In the genomic region with DNA sequence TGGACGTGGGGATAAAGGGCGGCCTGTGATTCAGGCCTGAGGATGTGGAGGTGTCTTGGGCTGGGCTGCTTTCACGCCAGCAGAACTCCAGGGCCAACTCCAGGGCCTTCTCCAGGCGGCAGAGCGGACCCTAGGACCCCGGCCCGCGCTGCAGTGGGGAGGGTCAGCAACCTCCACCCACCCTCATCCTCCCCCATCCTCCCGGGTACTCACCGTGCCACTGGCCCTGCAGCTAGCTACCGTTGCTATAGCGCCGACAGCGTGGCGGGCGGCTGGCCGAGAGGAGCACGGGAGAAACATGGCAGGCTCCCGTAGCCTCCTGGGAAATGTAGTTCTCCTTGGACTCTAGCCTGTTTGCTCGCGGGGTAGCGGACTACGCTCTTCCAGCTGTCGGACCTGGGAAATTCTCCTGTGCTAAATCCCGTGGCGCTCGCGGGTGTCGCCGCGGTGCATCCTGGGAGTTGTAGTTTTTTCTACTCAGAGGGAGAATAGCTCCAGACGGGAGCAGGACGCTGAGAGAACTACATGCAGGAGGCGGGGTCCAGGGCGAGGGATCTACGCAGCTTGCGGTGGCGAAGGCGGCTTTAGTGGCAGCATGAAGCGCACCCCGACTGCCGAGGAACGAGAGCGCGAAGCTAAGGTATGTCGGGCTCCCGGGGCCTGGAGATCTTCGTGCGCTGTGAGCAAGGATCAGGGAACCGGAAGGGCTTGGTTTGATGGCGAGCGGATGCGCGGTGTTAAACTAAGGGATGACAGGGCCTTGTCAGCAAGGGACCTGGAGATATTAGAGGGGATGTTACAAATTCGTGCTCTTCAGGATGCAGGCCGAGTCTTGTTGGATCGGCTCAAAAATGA, we compare ENCODE assay signal across 1 cellular context.
TF ChIP-seq lines count a peak whose summit lies in the region.

FTO (plus strand) TSS at position 567 of the 855 bp plus-strand sequence.
RPGRIP1L (minus strand) TSS at position 270 of the 855 bp plus-strand sequence. CDS start 3,136 bp downstream, outside the sequence.

TF ChIP-seq in A549, 52 proteins besides CTCF, POLR2A, EP300 and RAD21 (continued from another document):
- TF ChIP-seq ZFP36 (IDR thresholded peaks at IDR 0.05; ENCODE audit: borderline replicate concordance, partially characterized antibody) (no peak), CBX8 (IDR thresholded peaks at IDR 0.05) (no peak), ZSCAN20 (CRISPR knock-in tag; IDR thresholded peaks at IDR 0.05) (no peak), HOXB13 (CRISPR knock-in tag; IDR thresholded peaks at IDR 0.05; ENCODE audit: low read depth) (no peak), TP53 (CRISPR knock-in tag; IDR thresholded peaks at IDR 0.05) (no peak), MAX (IDR thresholded peaks at IDR 0.05) (peak; percentile 90), HES2 (IDR thresholded peaks at IDR 0.05) (no peak), FOSB (CRISPR knock-in tag; IDR thresholded peaks at IDR 0.05) (no peak), RCOR1 (IDR thresholded peaks at IDR 0.05; ENCODE audit: low read depth, low read length) (no peak), HOXB5 (CRISPR knock-in tag; IDR thresholded peaks at IDR 0.05) (no peak), EHF (CRISPR knock-in tag; IDR thresholded peaks at IDR 0.05) (no peak), MAZ (IDR thresholded peaks at IDR 0.05; ENCODE audit: borderline replicate concordance, low read depth, low read length) (peak; percentile 52; the same call in 1 of the 2 replicates), JUN (IDR thresholded peaks at IDR 0.05) (peak in 1 of 2 experiments; percentile 57; a peak in 1 of 5 replicates), PBX3 (IDR thresholded peaks at IDR 0.05) (peak; percentile 37; the same call in 1 of the 2 replicates), ZNF302 (CRISPR knock-in tag; IDR thresholded peaks at IDR 0.05) (no peak), HOXA7 (CRISPR knock-in tag; IDR thresholded peaks at IDR 0.05) (no peak), NFE2L2 (conservative IDR thresholded peaks at IDR 0.05; ENCODE audit: low read length) (no peak), GATA3 (IDR thresholded peaks at IDR 0.05; ENCODE audit: borderline replicate concordance) (0 out of 2 replicates have a peak, but pooled peaks have one; percentile 20), CHD2 (IDR thresholded peaks at IDR 0.05; ENCODE audit: low read length, partially characterized antibody) (peak; percentile 68), EHMT2 (IDR thresholded peaks at IDR 0.05; ENCODE audit: low read depth) (no peak), CBX2 (IDR thresholded peaks at IDR 0.05; ENCODE audit: borderline replicate concordance, low read depth) (no peak), PHF8 (IDR thresholded peaks at IDR 0.05; ENCODE audit: borderline replicate concordance, low read depth) (peak; percentile 61; the same call in 1 of the 2 replicates), RARB (CRISPR knock-in tag; IDR thresholded peaks at IDR 0.05) (no peak), MYC (IDR thresholded peaks at IDR 0.05; ENCODE audit: borderline replicate concordance, low read length) (peak; percentile 71; the same call in 1 of the 2 replicates)
- TF ChIP-seq, protein P1, sequence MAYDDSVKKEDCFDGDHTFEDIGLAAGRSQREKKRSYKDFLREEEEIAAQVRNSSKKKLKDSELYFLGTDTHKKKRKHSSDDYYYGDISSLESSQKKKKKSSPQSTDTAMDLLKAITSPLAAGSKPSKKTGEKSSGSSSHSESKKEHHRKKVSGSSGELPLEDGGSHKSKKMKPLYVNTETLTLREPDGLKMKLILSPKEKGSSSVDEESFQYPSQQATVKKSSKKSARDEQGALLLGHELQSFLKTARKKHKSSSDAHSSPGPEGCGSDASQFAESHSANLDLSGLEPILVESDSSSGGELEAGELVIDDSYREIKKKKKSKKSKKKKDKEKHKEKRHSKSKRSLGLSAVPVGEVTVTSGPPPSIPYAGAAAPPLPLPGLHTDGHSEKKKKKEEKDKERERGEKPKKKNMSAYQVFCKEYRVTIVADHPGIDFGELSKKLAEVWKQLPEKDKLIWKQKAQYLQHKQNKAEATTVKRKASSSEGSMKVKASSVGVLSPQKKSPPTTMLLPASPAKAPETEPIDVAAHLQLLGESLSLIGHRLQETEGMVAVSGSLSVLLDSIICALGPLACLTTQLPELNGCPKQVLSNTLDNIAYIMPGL (CRISPR knock-in tag; IDR thresholded peaks at IDR 0.05; ENCODE audit: borderline replicate concordance): no peak
- TF ChIP-seq, protein P2, sequence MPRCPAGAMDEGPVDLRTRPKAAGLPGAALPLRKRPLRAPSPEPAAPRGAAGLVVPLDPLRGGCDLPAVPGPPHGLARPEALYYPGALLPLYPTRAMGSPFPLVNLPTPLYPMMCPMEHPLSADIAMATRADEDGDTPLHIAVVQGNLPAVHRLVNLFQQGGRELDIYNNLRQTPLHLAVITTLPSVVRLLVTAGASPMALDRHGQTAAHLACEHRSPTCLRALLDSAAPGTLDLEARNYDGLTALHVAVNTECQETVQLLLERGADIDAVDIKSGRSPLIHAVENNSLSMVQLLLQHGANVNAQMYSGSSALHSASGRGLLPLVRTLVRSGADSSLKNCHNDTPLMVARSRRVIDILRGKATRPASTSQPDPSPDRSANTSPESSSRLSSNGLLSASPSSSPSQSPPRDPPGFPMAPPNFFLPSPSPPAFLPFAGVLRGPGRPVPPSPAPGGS (IDR thresholded peaks at IDR 0.05): no peak
- TF ChIP-seq, protein P3, sequence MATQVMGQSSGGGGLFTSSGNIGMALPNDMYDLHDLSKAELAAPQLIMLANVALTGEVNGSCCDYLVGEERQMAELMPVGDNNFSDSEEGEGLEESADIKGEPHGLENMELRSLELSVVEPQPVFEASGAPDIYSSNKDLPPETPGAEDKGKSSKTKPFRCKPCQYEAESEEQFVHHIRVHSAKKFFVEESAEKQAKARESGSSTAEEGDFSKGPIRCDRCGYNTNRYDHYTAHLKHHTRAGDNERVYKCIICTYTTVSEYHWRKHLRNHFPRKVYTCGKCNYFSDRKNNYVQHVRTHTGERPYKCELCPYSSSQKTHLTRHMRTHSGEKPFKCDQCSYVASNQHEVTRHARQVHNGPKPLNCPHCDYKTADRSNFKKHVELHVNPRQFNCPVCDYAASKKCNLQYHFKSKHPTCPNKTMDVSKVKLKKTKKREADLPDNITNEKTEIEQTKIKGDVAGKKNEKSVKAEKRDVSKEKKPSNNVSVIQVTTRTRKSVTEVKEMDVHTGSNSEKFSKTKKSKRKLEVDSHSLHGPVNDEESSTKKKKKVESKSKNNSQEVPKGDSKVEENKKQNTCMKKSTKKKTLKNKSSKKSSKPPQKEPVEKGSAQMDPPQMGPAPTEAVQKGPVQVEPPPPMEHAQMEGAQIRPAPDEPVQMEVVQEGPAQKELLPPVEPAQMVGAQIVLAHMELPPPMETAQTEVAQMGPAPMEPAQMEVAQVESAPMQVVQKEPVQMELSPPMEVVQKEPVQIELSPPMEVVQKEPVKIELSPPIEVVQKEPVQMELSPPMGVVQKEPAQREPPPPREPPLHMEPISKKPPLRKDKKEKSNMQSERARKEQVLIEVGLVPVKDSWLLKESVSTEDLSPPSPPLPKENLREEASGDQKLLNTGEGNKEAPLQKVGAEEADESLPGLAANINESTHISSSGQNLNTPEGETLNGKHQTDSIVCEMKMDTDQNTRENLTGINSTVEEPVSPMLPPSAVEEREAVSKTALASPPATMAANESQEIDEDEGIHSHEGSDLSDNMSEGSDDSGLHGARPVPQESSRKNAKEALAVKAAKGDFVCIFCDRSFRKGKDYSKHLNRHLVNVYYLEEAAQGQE (IDR thresholded peaks at IDR 0.05): peak; percentile 65
